In the genomic region with DNA sequence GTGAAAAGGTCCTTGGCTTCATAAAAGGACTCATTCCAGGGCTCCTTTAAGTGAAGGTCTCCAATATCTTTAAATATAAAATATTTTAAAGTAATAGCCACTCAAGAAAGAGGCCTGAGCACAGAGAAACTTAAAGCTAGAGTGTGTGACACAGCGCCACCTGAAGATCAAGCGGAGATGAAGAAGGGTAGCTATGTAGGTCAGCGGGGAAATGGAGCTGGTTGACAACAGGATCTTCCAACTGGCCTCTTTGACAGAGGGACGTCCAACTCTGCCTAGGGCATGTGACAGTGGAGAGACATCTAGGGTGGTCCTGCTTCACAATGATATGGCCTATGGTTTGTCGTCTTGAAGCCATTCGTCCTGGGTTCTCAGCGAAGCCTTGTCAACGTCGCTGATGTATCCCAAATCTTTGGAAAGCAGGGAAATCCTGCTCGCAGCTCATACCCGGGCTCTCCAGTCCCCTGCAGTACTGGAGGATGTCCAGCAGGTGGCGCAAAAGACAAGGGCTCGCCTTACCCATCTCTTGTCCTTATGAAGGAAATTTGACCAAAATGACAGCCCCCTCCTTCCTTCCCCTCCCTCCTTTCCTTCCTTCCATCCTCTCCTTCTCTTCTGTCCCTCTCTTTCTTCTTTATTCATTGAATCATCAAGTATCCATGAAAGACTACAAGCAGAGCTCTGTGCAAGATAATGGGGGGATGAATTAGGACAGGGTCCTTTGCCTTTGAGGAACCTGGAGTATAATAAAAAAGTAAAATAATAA, we compare ENCODE assay signal across 9 cellular contexts. TPM values are rescaled to one million over a fixed set of nuclear protein-coding genes. Genes with fewer than 3 reads are reported as not detected.
A peak's percentile ranks its signal among the peaks of the same experiment; 100 is the strongest.
DNase-seq lines count a peak whose midpoint lies in the region; ATAC-seq and TF ChIP-seq lines count a peak whose summit lies in the region.
"Had no signal": no experiment of that assay in that cellular context is flagged by ENCODE, and none has a peak within 500 bp of the region (broad histone marks: within the 10 kb centered on the region; RNA-seq: fewer than 3 reads in every experiment).

No MANE protein-coding gene starts in this region.

- H2AFZ ChIP-seq in GM23338: no peak overlapping the region

- TF ChIP-seq CTCF in GM23338 (conservative IDR thresholded peaks at IDR 0.05; ENCODE audit: low read depth in 2 of 2): peak; percentile 93

- peak; percentile 21 to 54 (median 30) for DNase-seq in CD8-positive, alpha-beta memory T cell
- peak; percentile 78 for DNase-seq in GM23338 (ENCODE audit: low spot score)
- peak; percentile 29 for DNase-seq in NCI-H526 treated with DMSO at 0.1 percent for 48 hours (lab: John Stamatoyannopoulos, UW)
- peak in 2 of 3 experiments; percentile 36 to 37 for DNase-seq in activated CD8-positive, alpha-beta memory T cell treated with anti-CD3 and anti-CD28 coated beads for 48 hours (ENCODE audit: low read depth in 2 of 3, low spot score in 2 of 3)
- DNase-seq in epidermal melanocyte (ENCODE audit: insufficient read length, low spot score): peak; percentile 75
- DNase-seq in middle frontal gyrus (ENCODE audit: extremely low spot score, low spot score): peak; percentile 58
- peak; percentile 43 to 72 for DNase-seq in stimulated activated effector memory CD8-positive, alpha-beta T cell treated with anti-CD3 and anti-CD28 coated beads, Interleukin-12 subunit alpha, Interleukin-12 subunit beta, amount 100 ng/mL, for 72 hours (ENCODE audit: low spot score in 2 of 2)

- CTCF ChIA-PET in CD8-positive, alpha-beta memory T cell (lab: Charles Lee): interaction anchor here (0.7 to 3.2 kb wide), 15 partner anchors 9 to 420 kb away, joined by 3 to 33 read pairs (median 5); no protein-coding TSS in a partner anchor

- H3K9me3 ChIP-seq in CD8-positive, alpha-beta memory T cell (ENCODE audit: low read length): no peaks in the 10 kb centered on the region

- H3K4me2 ChIP-seq in GM23338: no peak overlapping the region

- no peak overlapping the region for H3K4me3 Mint-ChIP-seq in CD8-positive, alpha-beta memory T cell
- 0 out of 3 replicates have a peak overlapping the region, but pooled peaks have one; percentile 32 for H3K4me3 Mint-ChIP-seq in GM23338
- no peak overlapping the region for H3K4me3 Mint-ChIP-seq in stimulated activated effector memory CD8-positive, alpha-beta T cell treated with anti-CD3 and anti-CD28 coated beads, Interleukin-12 subunit alpha, Interleukin-12 subunit beta, amount 100 ng/mL, for 72 hours

- POLR2A ChIA-PET in CD8-positive, alpha-beta memory T cell (lab: Charles Lee): no interaction called here

- no peaks in the 10 kb centered on the region for H3K79me2 ChIP-seq in GM23338 (replicated peaks; ENCODE audit: insufficient read depth)

- no peaks in the 10 kb centered on the region for H3K36me3 Mint-ChIP-seq in CD8-positive, alpha-beta memory T cell
- 0 out of 3 replicates have a peak, but pooled peaks cover 4% of the 10 kb centered on the region for H3K36me3 Mint-ChIP-seq in GM23338 (ENCODE audit: low read depth)
- no peaks in the 10 kb centered on the region for H3K36me3 Mint-ChIP-seq in stimulated activated effector memory CD8-positive, alpha-beta T cell treated with anti-CD3 and anti-CD28 coated beads, Interleukin-12 subunit alpha, Interleukin-12 subunit beta, amount 100 ng/mL, for 72 hours

- no peak overlapping the region for H3K27ac Mint-ChIP-seq in CD8-positive, alpha-beta memory T cell
- H3K27ac Mint-ChIP-seq in GM23338: no peak overlapping the region
- H3K27ac Mint-ChIP-seq in stimulated activated effector memory CD8-positive, alpha-beta T cell treated with anti-CD3 and anti-CD28 coated beads, Interleukin-12 subunit alpha, Interleukin-12 subunit beta, amount 100 ng/mL, for 72 hours: no peak overlapping the region

- no peaks in the 10 kb centered on the region for H3K9me3 Mint-ChIP-seq in CD8-positive, alpha-beta memory T cell
- peaks cover 14% of the 10 kb centered on the region; the same call in 2 of the 3 replicates for H3K9me3 Mint-ChIP-seq in GM23338
- H3K9me3 Mint-ChIP-seq in stimulated activated effector memory CD8-positive, alpha-beta T cell treated with anti-CD3 and anti-CD28 coated beads, Interleukin-12 subunit alpha, Interleukin-12 subunit beta, amount 100 ng/mL, for 72 hours: no peaks in the 10 kb centered on the region

- H3K36me3 ChIP-seq in CD8-positive, alpha-beta memory T cell (ENCODE audit: insufficient read depth, low read length): no peaks in the 10 kb centered on the region
- no peaks in the 10 kb centered on the region for H3K36me3 ChIP-seq in GM23338 (ENCODE audit: insufficient read depth)
- H3K36me3 ChIP-seq: SJSA1 had no signal

- H4K20me1 ChIP-seq in GM23338 (replicated peaks; ENCODE audit: insufficient read depth): no peaks in the 10 kb centered on the region

- H3K4me3 ChIP-seq in CD8-positive, alpha-beta memory T cell (ENCODE audit: low read length): no peak overlapping the region
- H3K4me3 ChIP-seq in GM23338: peak overlapping the region; percentile 36; the same call in 1 of the 2 replicates
- H3K4me3 ChIP-seq: SJSA1 had no signal

- no peaks in the 10 kb centered on the region for H3F3A ChIP-seq in GM23338 (replicated peaks; ENCODE audit: low read depth)

- ATAC-seq in GM23338: peak; percentile 70
- peak; percentile 38 for ATAC-seq in stimulated activated effector memory CD8-positive, alpha-beta T cell treated with anti-CD3 and anti-CD28 coated beads, Interleukin-12 subunit alpha, Interleukin-12 subunit beta, amount 100 ng/mL, for 72 hours
- no peak for ATAC-seq in HG03045 (IDR thresholded peaks at IDR 0.05; ENCODE audit: unreplicated experiment)

- no peaks in the 10 kb centered on the region for H3K4me1 Mint-ChIP-seq in CD8-positive, alpha-beta memory T cell
- no peaks in the 10 kb centered on the region; the same call in 1 of the 3 replicates for H3K4me1 Mint-ChIP-seq in GM23338
- no peaks in the 10 kb centered on the region for H3K4me1 Mint-ChIP-seq in stimulated activated effector memory CD8-positive, alpha-beta T cell treated with anti-CD3 and anti-CD28 coated beads, Interleukin-12 subunit alpha, Interleukin-12 subunit beta, amount 100 ng/mL, for 72 hours

- peaks cover 0 to 4% of the 10 kb centered on the region in 2 donors for H3K27me3 Mint-ChIP-seq in CD8-positive, alpha-beta memory T cell
- H3K27me3 Mint-ChIP-seq in GM23338 (ENCODE audit: insufficient read depth, low read depth, poor library complexity): no peaks in the 10 kb centered on the region

- no peaks in the 10 kb centered on the region for H3K27me3 ChIP-seq in CD8-positive, alpha-beta memory T cell (ENCODE audit: insufficient read depth, low read length, poor library complexity, severe bottlenecking)
- H3K27me3 ChIP-seq in GM23338 (ENCODE audit: insufficient read depth): no peaks in the 10 kb centered on the region
- H3K27me3 ChIP-seq: SJSA1 had no signal

- no peaks in the 10 kb centered on the region for H3K4me1 ChIP-seq in CD8-positive, alpha-beta memory T cell (ENCODE audit: insufficient read depth, low read length)
- peaks cover 6% of the 10 kb centered on the region; the same call in 1 of the 2 replicates for H3K4me1 ChIP-seq in GM23338 (ENCODE audit: insufficient read depth)
- H3K4me1 ChIP-seq: SJSA1 had no signal

- no peaks in the 10 kb centered on the region for H3K9me2 ChIP-seq in GM23338 (ENCODE audit: insufficient read depth)

- no peak overlapping the region for H3K27ac ChIP-seq in CD8-positive, alpha-beta memory T cell (ENCODE audit: low read depth, low read length)
- H3K27ac ChIP-seq in GM23338 (ENCODE audit: low read depth): no peak overlapping the region
- H3K27ac ChIP-seq: SJSA1 had no signal

TF ChIP-seq in GM23338, 12 proteins besides CTCF, POLR2A, EP300 and RAD21 (continues in another document):
- TF ChIP-seq EZH2 (IDR thresholded peaks at IDR 0.05; ENCODE audit: low read depth, unreplicated experiment): no peak

RNA-seq across cellular contexts. Expression of a gene that starts 59.6 kb away (rescaled TPM):
- total RNA-seq in CD8-positive, alpha-beta memory T cell: under 1 TPM; 0.13 to 0.20 TPM
- not detected for polyA plus RNA-seq in CD8-positive, alpha-beta memory T cell
- 0.24 and 0.35 TPM in 2 replicates for total RNA-seq in GM23338 (2014; rRNA removed; shearing (Covaris generic))
- polyA plus RNA-seq in GM23338 (2016; fragmentation: Nextera tagmentation; extraction: Ambion mirVana): 0.03 and 0.05 TPM in 2 replicates
- total RNA-seq: SJSA1 had no signal
